In the genomic region with DNA sequence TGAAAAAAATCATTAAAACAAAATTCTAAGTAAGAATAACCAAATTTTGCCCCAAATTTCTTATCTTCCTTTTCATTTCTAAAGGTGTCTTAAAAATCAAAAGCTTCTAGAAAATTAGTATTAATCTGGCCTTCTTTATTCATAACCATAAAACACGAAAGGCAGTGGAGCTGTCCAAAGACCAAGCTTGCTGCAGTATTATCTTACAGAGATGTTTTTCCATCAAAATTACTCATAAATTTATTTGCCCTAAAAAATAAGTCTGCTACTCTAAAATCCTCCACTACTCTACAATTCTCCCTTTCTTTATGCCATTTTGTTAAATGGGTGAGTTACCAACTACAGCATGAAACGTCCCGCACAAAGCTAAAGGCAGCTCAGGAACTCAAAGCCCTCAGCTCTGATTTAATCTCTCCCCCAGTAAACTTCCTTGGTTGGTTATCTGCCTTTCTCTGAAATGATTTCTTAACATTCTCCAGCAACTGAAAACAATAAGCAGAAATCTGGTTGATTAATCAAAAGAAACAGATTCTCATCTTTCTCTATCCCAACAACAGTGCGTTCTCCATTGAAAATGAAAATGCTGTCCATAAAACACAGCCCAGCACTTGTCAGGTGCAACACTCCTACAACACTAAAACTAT, we compare ENCODE assay signal across 1 cellular context.
TF ChIP-seq lines count a peak whose summit lies in the region.

No MANE protein-coding gene starts in this region.

TF ChIP-seq in A549, 52 proteins besides CTCF, POLR2A, EP300 and RAD21 (continued from another document):
- no peak for TF ChIP-seq BHLHE40 (IDR thresholded peaks at IDR 0.05; ENCODE audit: low read depth, low read length)
- no peak for TF ChIP-seq RARB (CRISPR knock-in tag; IDR thresholded peaks at IDR 0.05)
- no peak for TF ChIP-seq MYC (IDR thresholded peaks at IDR 0.05; ENCODE audit: borderline replicate concordance, low read length)
- TF ChIP-seq, protein P1, sequence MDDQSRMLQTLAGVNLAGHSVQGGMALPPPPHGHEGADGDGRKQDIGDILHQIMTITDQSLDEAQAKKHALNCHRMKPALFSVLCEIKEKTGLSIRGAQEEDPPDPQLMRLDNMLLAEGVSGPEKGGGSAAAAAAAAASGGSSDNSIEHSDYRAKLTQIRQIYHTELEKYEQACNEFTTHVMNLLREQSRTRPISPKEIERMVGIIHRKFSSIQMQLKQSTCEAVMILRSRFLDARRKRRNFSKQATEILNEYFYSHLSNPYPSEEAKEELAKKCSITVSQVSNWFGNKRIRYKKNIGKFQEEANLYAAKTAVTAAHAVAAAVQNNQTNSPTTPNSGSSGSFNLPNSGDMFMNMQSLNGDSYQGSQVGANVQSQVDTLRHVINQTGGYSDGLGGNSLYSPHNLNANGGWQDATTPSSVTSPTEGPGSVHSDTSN (IDR thresholded peaks at IDR 0.05) = no peak
